In the genomic region with DNA sequence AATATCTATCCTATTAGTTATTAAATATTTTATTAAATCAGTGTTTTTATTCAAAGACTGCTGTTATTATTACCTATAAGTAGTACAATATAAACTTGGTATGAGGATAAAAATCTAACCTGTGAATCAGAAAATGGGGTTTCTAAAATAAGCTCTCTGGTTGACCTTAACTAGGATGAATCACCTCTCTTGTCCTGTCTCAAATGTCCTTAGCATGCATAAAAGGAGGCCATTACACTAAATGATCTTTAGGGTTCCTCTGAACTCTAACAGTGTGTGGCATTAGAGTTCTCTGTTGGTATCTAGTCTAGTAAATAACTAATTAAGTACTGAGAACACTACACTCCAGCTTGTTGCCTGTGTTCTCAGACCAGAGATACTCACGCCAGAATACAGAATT, we compare ENCODE assay signal across 32 cellular contexts.
DNase-seq lines count a peak whose midpoint lies in the region; ATAC-seq and TF ChIP-seq lines count a peak whose summit lies in the region.
"Had no signal": no experiment of that assay in that cellular context is flagged by ENCODE, and none has a peak within 500 bp of the region (broad histone marks: within the 10 kb centered on the region; RNA-seq: fewer than 3 reads in every experiment).

No MANE protein-coding gene starts in this region.

- no peaks in the 10 kb centered on the region for H3K36me3 Mint-ChIP-seq in chondrocyte (ENCODE audit: low read depth)
- H3K36me3 Mint-ChIP-seq: activated naive CD4-positive, alpha-beta T cell treated with anti-CD3 and anti-CD28 coated beads, Interleukin-2, amount 10 ng/mL, durations not matched to agents 7 days and 5 days had no signal

- ATAC-seq in HG03159 (IDR thresholded peaks at IDR 0.05; ENCODE audit: unreplicated experiment) (no peak), HG03565 (IDR thresholded peaks at IDR 0.05; ENCODE audit: unreplicated experiment) (no peak)
- ATAC-seq: activated CD8-positive, alpha-beta T cell treated with anti-CD3 and anti-CD28 coated beads, Interleukin-2, amount 10 ng/mL, durations not matched to agents 7 days and 5 days had no signal

- no peaks in the 10 kb centered on the region for H3K27me3 ChIP-seq in skeletal muscle satellite cell (ENCODE audit: control insufficient read depth, insufficient read depth, low read length)
- H3K27me3 ChIP-seq: adrenal gland, MG63, ovary had no signal

- no peaks in the 10 kb centered on the region for H3K36me3 ChIP-seq in skeletal muscle satellite cell (ENCODE audit: insufficient read depth, low read length)
- H3K36me3 ChIP-seq: adrenal gland, MG63, ovary, thoracic aorta had no signal

- peaks cover 27% of the 10 kb centered on the region for H3K4me1 ChIP-seq in skeletal muscle satellite cell (ENCODE audit: control insufficient read depth, insufficient read depth, low read length)
- H3K4me1 ChIP-seq: adrenal gland, Caco-2 had no signal

- H3K9me3 Mint-ChIP-seq in chondrocyte (ENCODE audit: low read depth) = no peaks in the 10 kb centered on the region
- H3K9me3 Mint-ChIP-seq: activated naive CD4-positive, alpha-beta T cell treated with anti-CD3 and anti-CD28 coated beads, Interleukin-2, amount 10 ng/mL, durations not matched to agents 7 days and 5 days; nephron progenitor cell; T-helper 2 cell treated with Interferon-gamma antibody and Interleukin-4, amounts not matched to agents 5 μg/mL and 100 μg/mL, for 36 hours had no signal

- H3K9ac ChIP-seq in skeletal muscle satellite cell (ENCODE audit: low read depth, low read length) = peak overlapping the region; percentile 19

- H3K27me3 Mint-ChIP-seq in chondrocyte (ENCODE audit: low read depth) = no peaks in the 10 kb centered on the region
- H3K27me3 Mint-ChIP-seq: activated naive CD4-positive, alpha-beta T cell treated with anti-CD3 and anti-CD28 coated beads, Interleukin-2, amount 10 ng/mL, durations not matched to agents 7 days and 5 days; stimulated activated naive CD8-positive, alpha-beta T cell treated with anti-CD3 and anti-CD28 coated beads, Interleukin-15, Interleukin-2, amounts not matched to agents 100 ng/mL and 50 ng/mL, for 24 hours had no signal

- H3K27ac Mint-ChIP-seq in chondrocyte (ENCODE audit: unreplicated experiment) = no peak overlapping the region
- H3K27ac Mint-ChIP-seq: activated CD8-positive, alpha-beta T cell treated with anti-CD3 and anti-CD28 coated beads, Interleukin-2, amount 10 ng/mL, durations not matched to agents 7 days and 5 days; activated naive CD4-positive, alpha-beta T cell treated with anti-CD3 and anti-CD28 coated beads, Interleukin-2, amount 10 ng/mL, durations not matched to agents 7 days and 5 days; nephron progenitor cell; stimulated activated naive CD8-positive, alpha-beta T cell treated with anti-CD3 and anti-CD28 coated beads, Interleukin-15, Interleukin-2, amounts not matched to agents 100 ng/mL and 50 ng/mL, for 24 hours; T-helper 2 cell treated with Interferon-gamma antibody and Interleukin-4, amounts not matched to agents 5 μg/mL and 100 μg/mL, for 36 hours had no signal

- H3K4me3 ChIP-seq in astrocyte of the spinal cord (ENCODE audit: low read depth, low read length) = no peak overlapping the region
- H3K4me3 ChIP-seq in skeletal muscle satellite cell (ENCODE audit: low read length) = no peak overlapping the region
- H3K4me3 ChIP-seq: adrenal gland, coronary artery, lung, MG63, ovary, thoracic aorta had no signal

- H3K4me3 Mint-ChIP-seq in chondrocyte (ENCODE audit: unreplicated experiment) = no peak overlapping the region
- H3K4me3 Mint-ChIP-seq: activated CD8-positive, alpha-beta T cell treated with anti-CD3 and anti-CD28 coated beads, Interleukin-2, amount 10 ng/mL, durations not matched to agents 7 days and 5 days; activated naive CD4-positive, alpha-beta T cell treated with anti-CD3 and anti-CD28 coated beads, Interleukin-2, amount 10 ng/mL, durations not matched to agents 7 days and 5 days; nephron progenitor cell; stimulated activated naive CD8-positive, alpha-beta T cell treated with anti-CD3 and anti-CD28 coated beads, Interleukin-15, Interleukin-2, amounts not matched to agents 100 ng/mL and 50 ng/mL, for 24 hours; T-helper 2 cell treated with Interferon-gamma antibody and Interleukin-4, amounts not matched to agents 5 μg/mL and 100 μg/mL, for 36 hours had no signal

- no peaks in the 10 kb centered on the region for H3K9me3 ChIP-seq in skeletal muscle satellite cell (replicated peaks; ENCODE audit: low read length)
- H3K9me3 ChIP-seq: adrenal gland, Caco-2, MG63, ovary, thoracic aorta had no signal

- peaks cover 8% of the 10 kb centered on the region for H3K4me1 Mint-ChIP-seq in chondrocyte (ENCODE audit: low read depth)
- H3K4me1 Mint-ChIP-seq: activated naive CD4-positive, alpha-beta T cell treated with anti-CD3 and anti-CD28 coated beads, Interleukin-2, amount 10 ng/mL, durations not matched to agents 7 days and 5 days had no signal

- peak overlapping the region; percentile 65 for H3K4me2 ChIP-seq in skeletal muscle satellite cell (ENCODE audit: low read length)

- in situ Hi-C loops in astrocyte of the spinal cord (cut with HindIII; ENCODE audit: low sequenced_read_pairs) = no loop called here

- TF ChIP-seq CTCF in astrocyte of the spinal cord (IDR thresholded peaks at IDR 0.05; ENCODE audit: low read depth, low read length) (no peak), chondrocyte (IDR thresholded peaks at IDR 0.05) (no peak)

- DNase-seq in HT1080 (ENCODE audit: low read depth) (peak; percentile 42), astrocyte of the spinal cord (ENCODE audit: low read depth, low spot score) (peak; percentile 23), kidney tubule cell (ENCODE audit: low spot score) (peak; percentile 66), NCI-H128 (lab: John Stamatoyannopoulos, UW; ENCODE audit: unreplicated experiment) (no peak), chondrocyte (ENCODE audit: low spot score) (no peak)
- DNase-seq: activated CD4-positive, alpha-beta T cell treated with anti-CD3 and anti-CD28 coated beads for 1 hour; activated CD8-positive, alpha-beta T cell treated with anti-CD3 and anti-CD28 coated beads, Interleukin-2, amount 10 ng/mL, durations not matched to agents 7 days and 5 days; activated naive CD4-positive, alpha-beta T cell treated with anti-CD3 and anti-CD28 coated beads, Interleukin-2, amount 10 ng/mL, durations not matched to agents 7 days and 5 days; adrenal gland; Caco-2; DMS53; effector memory CD4-positive, alpha-beta T cell; GDM1; head of caudate nucleus; KBM-7; MG63; NCI-H1105 treated with DMSO at 0.1 percent for 48 hours; NCI-H2081 treated with DMSO at 0.1 percent for 48 hours; NCI-H2227 treated with DMSO at 0.1 percent for 48 hours; NCI-H526 treated with DMSO at 0.1 percent for 48 hours; nephron progenitor cell; ovary; SHP77 treated with DMSO at 0.1 percent for 48 hours; stimulated activated CD8-positive, alpha-beta memory T cell treated with anti-CD3 and anti-CD28 coated beads, Interleukin-4, amount 100 ng/mL, for 48 hours had no signal

Comparison
In these comparisons a context has a peak if more than half of its experiments do, and no peak if none do; other contexts are left out.
1. DNase-seq: peak in HT1080 (single experiment), astrocyte of the spinal cord (single experiment) and kidney tubule cell (single experiment); none in NCI-H128 (single experiment) and chondrocyte (single experiment).